Comparison of ENCODE assay signal across 8 cellular contexts in genomic region chr11:9664276-9665171, GRCh38.
DNase-seq lines count a peak whose midpoint lies in the region; ATAC-seq and TF ChIP-seq lines count a peak whose summit lies in the region.

No MANE protein-coding gene starts in this region.

- H3K9me3 Mint-ChIP-seq in stimulated activated memory B cell treated with anti-CD40 and anti-IgM and Interleukin-4, amounts not matched to agents 10 μg/mL and 1 μg/mL and 100 μg/mL, for 72 hours: peaks cover 3% of the 10 kb centered on the region

- H3K4me3 ChIP-seq in SU-DHL-6 (ENCODE audit: insufficient read depth, low read length, poor library complexity, severe bottlenecking): peak overlapping the region; percentile 89

- H3K36me3 ChIP-seq in SU-DHL-6 (ENCODE audit: low read length): peaks cover 23% of the 10 kb centered on the region

- H3F3A ChIP-seq in SU-DHL-6 (ENCODE audit: insufficient read depth): peaks cover 77% of the 10 kb centered on the region

- no peaks in the 10 kb centered on the region for H3K27me3 ChIP-seq in SU-DHL-6 (ENCODE audit: low read length)

- H3K27ac ChIP-seq in SU-DHL-6 (ENCODE audit: low read depth, low read length): peak overlapping the region; percentile 97

- ATAC-seq in GM19438 (IDR thresholded peaks at IDR 0.05; ENCODE audit: low read depth, unreplicated experiment) (peak; percentile 47), HG03442 (IDR thresholded peaks at IDR 0.05; ENCODE audit: unreplicated experiment) (peak; percentile 28)
- peak; percentile 78 for ATAC-seq in stimulated activated memory B cell treated with anti-CD40 and anti-IgM and Interleukin-4, amounts not matched to agents 10 μg/mL and 1 μg/mL and 100 μg/mL, for 72 hours

- H3K27me3 Mint-ChIP-seq in stimulated activated memory B cell treated with anti-CD40 and anti-IgM and Interleukin-4, amounts not matched to agents 10 μg/mL and 1 μg/mL and 100 μg/mL, for 72 hours: no peaks in the 10 kb centered on the region

- no peaks in the 10 kb centered on the region for H4K20me1 ChIP-seq in SU-DHL-6 (ENCODE audit: low read depth, low read length)

- DNase-seq in EL (peak; percentile 62), cerebellar cortex (ENCODE audit: low spot score) (peak; percentile 30), left kidney (ENCODE audit: low read depth, low spot score) (peak; percentile 78)
- no peak for DNase-seq in effector CD8-positive, alpha-beta T cell (lab: John Stamatoyannopoulos, UW)

- H2AFZ ChIP-seq in SU-DHL-6 (ENCODE audit: low read depth, low read length, severe bottlenecking): no peak overlapping the region

- no peaks in the 10 kb centered on the region for H3K9me3 ChIP-seq in SU-DHL-6 (ENCODE audit: insufficient read depth, low read length)

- peak overlapping the region; percentile 99 for H3K27ac Mint-ChIP-seq in stimulated activated memory B cell treated with anti-CD40 and anti-IgM and Interleukin-4, amounts not matched to agents 10 μg/mL and 1 μg/mL and 100 μg/mL, for 72 hours

- no peak for TF ChIP-seq CTCF in SU-DHL-6 (IDR thresholded peaks at IDR 0.05; ENCODE audit: insufficient read depth, low read length, poor library complexity, severe bottlenecking)

- H3K79me2 ChIP-seq in SU-DHL-6 (ENCODE audit: insufficient read depth, low read length): peaks cover 66% of the 10 kb centered on the region

- peaks cover 72% of the 10 kb centered on the region for H3K4me1 Mint-ChIP-seq in stimulated activated memory B cell treated with anti-CD40 and anti-IgM and Interleukin-4, amounts not matched to agents 10 μg/mL and 1 μg/mL and 100 μg/mL, for 72 hours

- peaks cover 44% of the 10 kb centered on the region for H3K36me3 Mint-ChIP-seq in stimulated activated memory B cell treated with anti-CD40 and anti-IgM and Interleukin-4, amounts not matched to agents 10 μg/mL and 1 μg/mL and 100 μg/mL, for 72 hours

- peak overlapping the region; percentile 97 for H3K4me3 Mint-ChIP-seq in stimulated activated memory B cell treated with anti-CD40 and anti-IgM and Interleukin-4, amounts not matched to agents 10 μg/mL and 1 μg/mL and 100 μg/mL, for 72 hours

- peak overlapping the region; percentile 99 for H3K9ac ChIP-seq in SU-DHL-6 (ENCODE audit: low read length)

- H3K9me2 ChIP-seq in SU-DHL-6 (replicated peaks; ENCODE audit: insufficient read depth, low read length): no peaks in the 10 kb centered on the region

- H3K4me2 ChIP-seq in SU-DHL-6 (ENCODE audit: low read depth, low read length, poor library complexity, severe bottlenecking): peak overlapping the region; percentile 96

Comparison
In these comparisons a context has a peak if more than half of its experiments do, and no peak if none do; other contexts are left out.
1. ATAC-seq: peak in every context shown above with its lines; median percentile 78 in stimulated activated memory B cell treated with anti-CD40 and anti-IgM and Interleukin-4, amounts not matched to agents 10 μg/mL and 1 μg/mL and 100 μg/mL, for 72 hours; 47 in GM19438; 28 in HG03442.